In genomic region chr5:1246711-1247431, GRCh38 we compare ENCODE assay signal across 2 cellular contexts.
TF ChIP-seq lines count a peak whose summit lies in the region.

No MANE protein-coding gene starts in this region.

TF ChIP-seq in H1, 55 proteins besides CTCF, POLR2A, EP300 and RAD21:
- no peak for TF ChIP-seq SRF (IDR thresholded peaks at IDR 0.05; ENCODE audit: low read depth, low read length)
- no peak for TF ChIP-seq EZH2 (IDR thresholded peaks at IDR 0.05; ENCODE audit: low read depth, low read length, severe bottlenecking)
- TF ChIP-seq TEAD4 (IDR thresholded peaks at IDR 0.05; ENCODE audit: low read depth, low read length), result peak; percentile 41; the same call in 1 of the 2 replicates
- no peak for TF ChIP-seq E2F6 (IDR thresholded peaks at IDR 0.05)
- TF ChIP-seq MAX (IDR thresholded peaks at IDR 0.05), result peak; percentile 75
- TF ChIP-seq YY1 (IDR thresholded peaks at IDR 0.05; ENCODE audit: low read depth, low read length), result peak; percentile 81
- peak; percentile 21 for TF ChIP-seq ASH2L (IDR thresholded peaks at IDR 0.05; ENCODE audit: low read length)
- no peak for TF ChIP-seq ZNF274 (IDR thresholded peaks at IDR 0.05; ENCODE audit: borderline replicate concordance, extremely low read depth, low read length)
- no peak for TF ChIP-seq TAF1 (IDR thresholded peaks at IDR 0.05; ENCODE audit: low read depth, low read length)
- no peak for TF ChIP-seq JUN (IDR thresholded peaks at IDR 0.05; ENCODE audit: low read depth, low read length)
- peak; percentile 88 for TF ChIP-seq TBP (IDR thresholded peaks at IDR 0.05; ENCODE audit: low read depth, low read length)
- no peak for TF ChIP-seq POLR2AphosphoS5 (IDR thresholded peaks at IDR 0.05; ENCODE audit: low read depth, low read length)
- TF ChIP-seq CBX5 (IDR thresholded peaks at IDR 0.05; ENCODE audit: low read depth, low read length), result no peak
- peak; percentile 33 for TF ChIP-seq TAF7 (optimal IDR thresholded peaks at IDR 0.05; ENCODE audit: borderline replicate concordance, low read depth, low read length)
- TF ChIP-seq GABPA (IDR thresholded peaks at IDR 0.05; ENCODE audit: borderline replicate concordance, insufficient read depth, low read length), result peak; percentile 83; the same call in 1 of the 2 replicates
- peak; percentile 96 to 97 for TF ChIP-seq SIN3A (conservative IDR thresholded peaks at IDR 0.05 in 1 of 2, IDR thresholded peaks at IDR 0.05 in 1 of 2; ENCODE audit: low read depth in 1 of 2, low read length in 2 of 2)

TF ChIP-seq in GM12891, 5 proteins besides CTCF, POLR2A, EP300 and RAD21:
- TF ChIP-seq TAF1 (IDR thresholded peaks at IDR 0.05; ENCODE audit: low read depth, low read length) (no peak), POLR2AphosphoS5 (IDR thresholded peaks at IDR 0.05; ENCODE audit: low read depth, low read length) (no peak), POU2F2 (IDR thresholded peaks at IDR 0.05; ENCODE audit: low read depth, low read length) (no peak), PAX5 (IDR thresholded peaks at IDR 0.05; ENCODE audit: insufficient read depth, low read length, severe bottlenecking) (no peak), SPI1 (IDR thresholded peaks at IDR 0.05; ENCODE audit: low read depth, low read length) (no peak)
